14 cellular contexts compared by ENCODE assay signal in genomic region chr1:172764378-172764777, GRCh38.
A peak's percentile ranks its signal among the peaks of the same experiment; 100 is the strongest.
DNase-seq lines count a peak whose midpoint lies in the region; ATAC-seq lines count a peak whose summit lies in the region.
"Had no signal": no experiment of that assay in that cellular context is flagged by ENCODE, and none has a peak within 500 bp of the region (broad histone marks: within the 10 kb centered on the region; RNA-seq: fewer than 3 reads in every experiment).

No MANE protein-coding gene starts in this region.

- no peaks in the 10 kb centered on the region for H3K36me3 ChIP-seq in CD8-positive, alpha-beta memory T cell (ENCODE audit: insufficient read depth, low read length)
- H3K36me3 ChIP-seq: MG63 had no signal

- POLR2A ChIA-PET in CD8-positive, alpha-beta memory T cell (lab: Charles Lee), result no interaction called here

- intact Hi-C loops in activated CD4-positive, alpha-beta T cell treated with anti-CD3 and anti-CD28 coated beads, Interleukin-2, amount 10 ng/mL, durations not matched to agents 24 days and 14 days (cut with micrococcal nuclease), result no loop called here

- no peak overlapping the region for H3K4me3 ChIP-seq in CD8-positive, alpha-beta memory T cell (ENCODE audit: low read length)
- H3K4me3 ChIP-seq: coronary artery, MG63 had no signal

- peaks cover 15% of the 10 kb centered on the region for H3K4me1 Mint-ChIP-seq in activated CD4-positive, alpha-beta T cell treated with anti-CD3 and anti-CD28 coated beads, Interleukin-2, amount 10 ng/mL, durations not matched to agents 24 days and 14 days
- peaks cover 11 to 22% (median 17%) of the 10 kb centered on the region in 3 donors for H3K4me1 Mint-ChIP-seq in CD8-positive, alpha-beta memory T cell
- H3K4me1 Mint-ChIP-seq in activated T-cell treated with anti-CD3 and anti-CD28 coated beads, Interleukin-2, amount 50 U/mL, for 4 hours (ENCODE audit: low read depth), result peaks cover 36% of the 10 kb centered on the region

- H3K9me3 Mint-ChIP-seq in activated CD4-positive, alpha-beta T cell treated with anti-CD3 and anti-CD28 coated beads, Interleukin-2, amount 10 ng/mL, durations not matched to agents 24 days and 14 days, result peaks cover 16% of the 10 kb centered on the region
- H3K9me3 Mint-ChIP-seq in CD8-positive, alpha-beta memory T cell, result no peaks in the 10 kb centered on the region
- H3K9me3 Mint-ChIP-seq in activated T-cell treated with anti-CD3 and anti-CD28 coated beads, Interleukin-2, amount 50 U/mL, for 4 hours, result no peaks in the 10 kb centered on the region

- peak; percentile 41 to 52 for ATAC-seq in activated T-cell treated with anti-CD3 and anti-CD28 coated beads, Interleukin-2, amount 50 U/mL, for 4 hours
- no peak for ATAC-seq in GM19455 (IDR thresholded peaks at IDR 0.05; ENCODE audit: unreplicated experiment)
- ATAC-seq in GM21576 (IDR thresholded peaks at IDR 0.05; ENCODE audit: unreplicated experiment), result no peak
- no peak for ATAC-seq in GM18873 (IDR thresholded peaks at IDR 0.05; ENCODE audit: low FRiP score, unreplicated experiment)

- no peak overlapping the region for H3K27ac Mint-ChIP-seq in activated CD4-positive, alpha-beta T cell treated with anti-CD3 and anti-CD28 coated beads, Interleukin-2, amount 10 ng/mL, durations not matched to agents 24 days and 14 days
- peak overlapping the region in 1 of 8 donors; percentile 8 for H3K27ac Mint-ChIP-seq in CD8-positive, alpha-beta memory T cell

- peak; percentile 19 to 32 for DNase-seq in activated CD4-positive, alpha-beta T cell treated with anti-CD3 and anti-CD28 coated beads for 4 hours
- DNase-seq in activated CD4-positive, alpha-beta T cell treated with anti-CD3 and anti-CD28 coated beads, Interleukin-2, amount 10 ng/mL, durations not matched to agents 24 days and 14 days, result no peak
- peak in 3 of 5 donors; percentile 49 to 77 (median 52) for DNase-seq in CD8-positive, alpha-beta memory T cell
- DNase-seq in activated T-cell treated with anti-CD3 and anti-CD28 coated beads, Interleukin-2, amount 50 U/mL, for 4 hours, result peak; percentile 19
- peak; percentile 59 for DNase-seq in stimulated activated CD4-positive, alpha-beta T cell treated with anti-CD3 and anti-CD28 coated beads, Interleukin-15, amount 100 ng/mL, for 24 hours
- DNase-seq: amygdala, DND-41, MG63, NCI-H526 treated with DMSO at 0.1 percent for 48 hours had no signal

- CTCF ChIA-PET in CD8-positive, alpha-beta memory T cell (lab: Charles Lee), result interaction anchor here (2.5 kb wide), 1 partner anchor 12 kb away, joined by 6 read pairs; no protein-coding TSS in a partner anchor

- H3K27me3 ChIP-seq in CD8-positive, alpha-beta memory T cell (ENCODE audit: insufficient read depth, low read length, poor library complexity, severe bottlenecking), result no peaks in the 10 kb centered on the region
- H3K27me3 ChIP-seq: MG63 had no signal

- H3K27me3 Mint-ChIP-seq in activated CD4-positive, alpha-beta T cell treated with anti-CD3 and anti-CD28 coated beads, Interleukin-2, amount 10 ng/mL, durations not matched to agents 24 days and 14 days, result peaks cover 20% of the 10 kb centered on the region
- H3K27me3 Mint-ChIP-seq in CD8-positive, alpha-beta memory T cell, result peaks cover 0 to 5% of the 10 kb centered on the region in 2 donors
- H3K27me3 Mint-ChIP-seq in activated T-cell treated with anti-CD3 and anti-CD28 coated beads, Interleukin-2, amount 50 U/mL, for 4 hours (ENCODE audit: low read depth), result no peaks in the 10 kb centered on the region

- no peak overlapping the region for H3K4me3 Mint-ChIP-seq in activated CD4-positive, alpha-beta T cell treated with anti-CD3 and anti-CD28 coated beads, Interleukin-2, amount 10 ng/mL, durations not matched to agents 24 days and 14 days
- peak overlapping the region in 2 of 7 donors; percentile 32 to 45 for H3K4me3 Mint-ChIP-seq in CD8-positive, alpha-beta memory T cell
- H3K4me3 Mint-ChIP-seq in activated T-cell treated with anti-CD3 and anti-CD28 coated beads, Interleukin-2, amount 50 U/mL, for 4 hours, result no peak overlapping the region

- no peaks in the 10 kb centered on the region for H3K9me3 ChIP-seq in CD8-positive, alpha-beta memory T cell (ENCODE audit: low read length)
- H3K9me3 ChIP-seq: MG63 had no signal

- no peak overlapping the region for H3K27ac ChIP-seq in CD8-positive, alpha-beta memory T cell (ENCODE audit: low read depth, low read length)
- H3K27ac ChIP-seq: coronary artery, RWPE1 had no signal

- H3K36me3 Mint-ChIP-seq in activated CD4-positive, alpha-beta T cell treated with anti-CD3 and anti-CD28 coated beads, Interleukin-2, amount 10 ng/mL, durations not matched to agents 24 days and 14 days (ENCODE audit: low read depth), result peaks cover 1% of the 10 kb centered on the region
- no peaks in the 10 kb centered on the region for H3K36me3 Mint-ChIP-seq in CD8-positive, alpha-beta memory T cell
- no peaks in the 10 kb centered on the region for H3K36me3 Mint-ChIP-seq in activated T-cell treated with anti-CD3 and anti-CD28 coated beads, Interleukin-2, amount 50 U/mL, for 4 hours (ENCODE audit: insufficient read depth)

- peaks cover 19% of the 10 kb centered on the region for H3K4me1 ChIP-seq in CD8-positive, alpha-beta memory T cell (ENCODE audit: insufficient read depth, low read length)

Comparison
In these comparisons a context has a peak if more than half of its experiments do, and no peak if none do; other contexts are left out.
1. ATAC-seq: peak in activated T-cell treated with anti-CD3 and anti-CD28 coated beads, Interleukin-2, amount 50 U/mL, for 4 hours (2 of 2); none in GM19455 (single experiment), GM21576 (single experiment) and GM18873 (single experiment).